ENCODE assay signal across 8 cellular contexts in genomic region chr2:219228745-219229374, GRCh38. TPM values are rescaled to one million over a fixed set of nuclear protein-coding genes. Genes with fewer than 3 reads are reported as not detected.
A peak's percentile ranks its signal among the peaks of the same experiment; 100 is the strongest.
DNase-seq lines count a peak whose midpoint lies in the region; ATAC-seq and TF ChIP-seq lines count a peak whose summit lies in the region.

No MANE protein-coding gene starts in this region.

- H3K4me2 ChIP-seq in BLaER1 treated with 17β-estradiol and CSF1 and Interleukin-3, amounts not matched to agents 10 nM and 100 nM = peak overlapping the region; percentile 90 to 100 (median 98)

- H3K27ac ChIP-seq in BLaER1 treated with 17β-estradiol and CSF1 and Interleukin-3, amounts not matched to agents 10 nM and 100 nM = peak overlapping the region; percentile 82 to 94 (median 88)
- peak overlapping the region; percentile 93 for H3K27ac ChIP-seq in brain microvascular endothelial cell
- H3K27ac ChIP-seq in liver (ENCODE audit: low read depth in 1 of 2, low read length in 2 of 2) = peak overlapping the region; percentile 90 to 97
- peak overlapping the region; percentile 93 to 96 for H3K27ac ChIP-seq in tibial artery

- in situ Hi-C loops in brain microvascular endothelial cell (cut with HindIII; ENCODE audit: low pct_ligation_motif_present, low sequenced_read_pairs) = no loop called here
- in situ Hi-C loops in G401 (cut with HindIII; ENCODE audit: low sequenced_read_pairs) = no loop called here

- peaks cover 37 to 65% (median 48%) of the 10 kb centered on the region in 11 experiments for H3K36me3 ChIP-seq in BLaER1 treated with 17β-estradiol and CSF1 and Interleukin-3, amounts not matched to agents 10 nM and 100 nM
- peaks cover 39% of the 10 kb centered on the region for H3K36me3 ChIP-seq in brain microvascular endothelial cell (replicated peaks)
- peaks cover 8 to 41% (median 36%) of the 10 kb centered on the region in 4 donors for H3K36me3 ChIP-seq in liver (ENCODE audit: control insufficient read depth in 4 of 4, insufficient read depth in 3 of 4, low read depth in 1 of 4, low read length in 3 of 4)
- peaks cover 39 to 54% (median 54%) of the 10 kb centered on the region in 3 donors for H3K36me3 ChIP-seq in tibial artery

- no peaks in the 10 kb centered on the region for H3K9me3 ChIP-seq in BLaER1 treated with 17β-estradiol and CSF1 and Interleukin-3, amounts not matched to agents 10 nM and 100 nM (replicated peaks in 1 of 11)
- no peaks in the 10 kb centered on the region for H3K9me3 ChIP-seq in liver (ENCODE audit: control insufficient read depth in 4 of 4, low read length in 3 of 4)
- no peaks in the 10 kb centered on the region for H3K9me3 ChIP-seq in tibial artery

- 5% methylated on average over 33 of the region's 33 CpGs for whole genome bisulfite sequencing in liver

- intact Hi-C loops in tibial artery (cut with DNase I; ENCODE audit: low total_unique reads) = loop anchor here (10.0 kb wide), 1 partner anchor 66 kb away; no protein-coding TSS in a partner anchor

- ATAC-seq in GM19463 (IDR thresholded peaks at IDR 0.05; ENCODE audit: unreplicated experiment) (peak; percentile 36), HG03521 (IDR thresholded peaks at IDR 0.05; ENCODE audit: unreplicated experiment) (peak; percentile 33)

- H3K4me3 ChIP-seq in BLaER1 treated with 17β-estradiol and CSF1 and Interleukin-3, amounts not matched to agents 10 nM and 100 nM = peak overlapping the region; percentile 78 to 96 (median 84)
- H3K4me3 ChIP-seq in brain microvascular endothelial cell (ENCODE audit: low read depth, low read length) = peak overlapping the region; percentile 87
- peak overlapping the region; percentile 75 to 94 (median 87) for H3K4me3 ChIP-seq in liver (ENCODE audit: low read depth in 1 of 3, low read length in 3 of 3)
- peak overlapping the region; percentile 62 to 77 for H3K4me3 ChIP-seq in tibial artery

- no peak for TF ChIP-seq RAD21 in liver (IDR thresholded peaks at IDR 0.05)

- DNase-seq in brain microvascular endothelial cell = no peak
- no peak for DNase-seq in tibial artery
- DNase-seq in D341Med (ENCODE audit: low spot score) = no peak
- DNase-seq in G401 (ENCODE audit: low spot score) = no peak

- peaks cover 14 to 51% (median 39%) of the 10 kb centered on the region in 11 experiments; a peak in 17 of 22 replicates for H4K20me1 ChIP-seq in BLaER1 treated with 17β-estradiol and CSF1 and Interleukin-3, amounts not matched to agents 10 nM and 100 nM

- H3K27me3 ChIP-seq in BLaER1 treated with 17β-estradiol and CSF1 and Interleukin-3, amounts not matched to agents 10 nM and 100 nM = no peaks in the 10 kb centered on the region
- H3K27me3 ChIP-seq in brain microvascular endothelial cell (replicated peaks) (no peaks in the 10 kb centered on the region), liver (ENCODE audit: control insufficient read depth in 4 of 4, insufficient read depth in 4 of 4, low read length in 3 of 4) (no peaks in the 10 kb centered on the region), tibial artery (no peaks in the 10 kb centered on the region)

- H3K4me1 ChIP-seq in BLaER1 treated with 17β-estradiol and CSF1 and Interleukin-3, amounts not matched to agents 10 nM and 100 nM = peaks cover 53 to 64% (median 60%) of the 10 kb centered on the region in 10 experiments
- H3K4me1 ChIP-seq in liver (ENCODE audit: control insufficient read depth in 4 of 4, insufficient read depth in 4 of 4, low read length in 3 of 4) (peaks cover 7 to 22% (median 18%) of the 10 kb centered on the region in 4 donors), tibial artery (peaks cover 5 to 44% (median 26%) of the 10 kb centered on the region in 4 donors)

- no peak for TF ChIP-seq CTCF in brain microvascular endothelial cell (IDR thresholded peaks at IDR 0.05; ENCODE audit: low read depth, low read length, missing control alignments)
- TF ChIP-seq CTCF in liver (IDR thresholded peaks at IDR 0.05; ENCODE audit: low read depth, low read length, missing input control) = no peak
- TF ChIP-seq CTCF in tibial artery (IDR thresholded peaks at IDR 0.05) = no peak

- peak overlapping the region; percentile 89 to 96 (median 93) for H3K9ac ChIP-seq in BLaER1 treated with 17β-estradiol and CSF1 and Interleukin-3, amounts not matched to agents 10 nM and 100 nM
- H3K9ac ChIP-seq in liver (ENCODE audit: low read depth in 1 of 2, low read length in 2 of 2) = peak overlapping the region; percentile 85 to 89

TF ChIP-seq in liver, 16 proteins besides CTCF, POLR2A, EP300 and RAD21:
- TF ChIP-seq GABPA (IDR thresholded peaks at IDR 0.05 in 1 of 2, conservative IDR thresholded peaks at IDR 0.05 in 1 of 2) (no peak), ZBTB33 (IDR thresholded peaks at IDR 0.05) (no peak), RXRA (IDR thresholded peaks at IDR 0.05) (no peak), SP1 (IDR thresholded peaks at IDR 0.05) (no peak), JUND (IDR thresholded peaks at IDR 0.05) (no peak), HNF4G (IDR thresholded peaks at IDR 0.05) (no peak), FOXA2 (IDR thresholded peaks at IDR 0.05) (no peak), NR2F2 (IDR thresholded peaks at IDR 0.05) (no peak), EGR1 (IDR thresholded peaks at IDR 0.05; ENCODE audit: low read depth in 2 of 2) (no peak), TAF1 (conservative IDR thresholded peaks at IDR 0.05) (no peak), HNF4A (conservative IDR thresholded peaks at IDR 0.05) (no peak), MAX (IDR thresholded peaks at IDR 0.05) (no peak), YY1 (IDR thresholded peaks at IDR 0.05) (no peak), FOXA1 (IDR thresholded peaks at IDR 0.05) (no peak), REST (IDR thresholded peaks at IDR 0.05) (no peak), ATF3 (IDR thresholded peaks at IDR 0.05) (no peak)
TF ChIP-seq in liver: peak in this region for 0.

RNA-seq across cellular contexts. Expression of gene ATG9A, which starts 0.6 kb away (rescaled TPM):
- 10 to 100 TPM; 44.7 to 68.1 TPM for total RNA-seq in liver
- polyA plus RNA-seq in liver = 10 to 100 TPM; 24.3 to 31.1 TPM
- 24.6 and 26.6 TPM in 2 replicates for total RNA-seq in G401 (2014; rRNA removed; shearing (Covaris generic))

RNA-seq across cellular contexts. Expression of gene ANKZF1, which starts 0.7 kb away (rescaled TPM):
- total RNA-seq in liver = 10 to 100 TPM; 15.5 to 30.6 TPM
- 10 to 100 TPM in 1 of 2 donors, 1 to 10 TPM in 1; 9.0 to 25.5 TPM for polyA plus RNA-seq in liver
- total RNA-seq in G401 (2014; rRNA removed; shearing (Covaris generic)) = 14.2 and 17.5 TPM in 2 replicates

RNA-seq across cellular contexts. Expression of gene ABCB6, which starts 10.1 kb away (rescaled TPM):
- total RNA-seq in liver = 10 to 100 TPM; 27.5 to 96.1 TPM
- polyA plus RNA-seq in liver = 10 to 100 TPM; 19.0 to 68.1 TPM
- 14.1 and 21.5 TPM in 2 replicates for total RNA-seq in G401 (2014; rRNA removed; shearing (Covaris generic))

RNA-seq across cellular contexts. Expression of gene GLB1L, which starts 16.4 kb away (rescaled TPM):
- 1 to 10 TPM; 2.8 to 5.2 TPM for total RNA-seq in liver
- polyA plus RNA-seq in liver = 1 to 10 TPM; 2.3 TPM
- 6.4 and 6.5 TPM in 2 replicates for total RNA-seq in G401 (2014; rRNA removed; shearing (Covaris generic))

RNA-seq across cellular contexts. Expression of gene STK16, which starts 16.4 kb away (rescaled TPM):
- total RNA-seq in liver = 10 to 100 TPM; 14.8 to 44.3 TPM
- polyA plus RNA-seq in liver = 10 to 100 TPM in 1 of 2 donors, 1 to 10 TPM in 1; 5.8 to 32.5 TPM
- total RNA-seq in G401 (2014; rRNA removed; shearing (Covaris generic)) = 26.4 and 38.1 TPM in 2 replicates
